25 cellular contexts compared by ENCODE assay signal in genomic region chr1:68570859-68571258, GRCh38.
DNase-seq lines count a peak whose midpoint lies in the region; ATAC-seq, FAIRE-seq and TF ChIP-seq lines count a peak whose summit lies in the region.
"Had no signal": no experiment of that assay in that cellular context is flagged by ENCODE, and none has a peak within 500 bp of the region (broad histone marks: within the 10 kb centered on the region; RNA-seq: fewer than 3 reads in every experiment).

No MANE protein-coding gene starts in this region.

- H3K27ac Mint-ChIP-seq in nephron (peak overlapping the region in 1 of 3 experiments; percentile 37), T-helper 17 cell (no peak overlapping the region)
- H3K27ac Mint-ChIP-seq: activated CD4-positive, alpha-beta memory T cell treated with anti-CD3 and anti-CD28 coated beads, Interleukin-2, amount 10 ng/mL, durations not matched to agents 7 days and 5 days; stimulated activated naive B cell treated with anti-CD40 and anti-IgM and Interleukin-4, amounts not matched to agents 10 μg/mL and 1 μg/mL and 100 μg/mL, for 72 hours; WTC11 had no signal

- H3K4me1 ChIP-seq in upper lobe of left lung: no peaks in the 10 kb centered on the region
- H3K4me1 ChIP-seq: BE2C, SJCRH30 had no signal

- no peaks in the 10 kb centered on the region for H3K36me3 ChIP-seq in upper lobe of left lung
- H3K36me3 ChIP-seq: BE2C, ovary, sigmoid colon, SJCRH30, tibial artery had no signal

- no peak overlapping the region for H3K4me3 ChIP-seq in dorsolateral prefrontal cortex
- H3K4me3 ChIP-seq in upper lobe of left lung: no peak overlapping the region
- H3K4me3 ChIP-seq: ovary, sigmoid colon, SJCRH30, tibial artery had no signal

- DNase-seq in NCI-H446 treated with DMSO at 0.1 percent for 48 hours (lab: John Stamatoyannopoulos, UW) (peak; percentile 72), dorsolateral prefrontal cortex (no peak), upper lobe of left lung (no peak), T-helper 17 cell (no peak)
- no peak for DNase-seq in activated T-cell treated with anti-CD3 and anti-CD28 coated beads, Interleukin-2, amount 50 U/mL, for 4 hours
- DNase-seq: activated CD4-positive, alpha-beta memory T cell treated with anti-CD3 and anti-CD28 coated beads, Interleukin-2, amount 10 ng/mL, durations not matched to agents 7 days and 5 days; activated naive CD4-positive, alpha-beta T cell treated with Interleukin-2 at 50 U/mL for 16 hours; activated T-cell treated with anti-CD3 and anti-CD28 coated beads, Interleukin-2, amount 50 U/mL, for 1 hour; BE2C; cortex of kidney; KG1; left ventricle myocardium superior; NCI-H1092; NCI-H526 treated with DMSO at 0.1 percent for 48 hours; ovary; sigmoid colon; SJCRH30; stimulated activated naive B cell treated with anti-CD40 and anti-IgM and Interleukin-4, amounts not matched to agents 10 μg/mL and 1 μg/mL and 100 μg/mL, for 72 hours; tibial artery had no signal

- H3K27me3 ChIP-seq in dorsolateral prefrontal cortex (peaks cover 0 to 2% (median 0%) of the 10 kb centered on the region in 45 donors), upper lobe of left lung (no peaks in the 10 kb centered on the region)
- H3K27me3 ChIP-seq: BE2C, ovary, sigmoid colon, tibial artery had no signal

- no peak for ATAC-seq in upper lobe of left lung (ENCODE audit: low FRiP score in 2 of 2)
- no peak for ATAC-seq in activated T-cell treated with anti-CD3 and anti-CD28 coated beads, Interleukin-2, amount 50 U/mL, for 4 hours
- ATAC-seq in T-helper 17 cell: no peak
- ATAC-seq: left ventricle myocardium superior; stimulated activated naive B cell treated with anti-CD40 and anti-IgM and Interleukin-4, amounts not matched to agents 10 μg/mL and 1 μg/mL and 100 μg/mL, for 72 hours; WTC11 had no signal

- H3K27me3 Mint-ChIP-seq in nephron (ENCODE audit: low read depth) (no peaks in the 10 kb centered on the region), T-helper 17 cell (peaks cover 5% of the 10 kb centered on the region)
- H3K27me3 Mint-ChIP-seq in activated T-cell treated with anti-CD3 and anti-CD28 coated beads, Interleukin-2, amount 50 U/mL, for 4 hours (ENCODE audit: low read depth): no peaks in the 10 kb centered on the region
- H3K27me3 Mint-ChIP-seq: activated CD4-positive, alpha-beta memory T cell treated with anti-CD3 and anti-CD28 coated beads, Interleukin-2, amount 10 ng/mL, durations not matched to agents 7 days and 5 days; stimulated activated naive B cell treated with anti-CD40 and anti-IgM and Interleukin-4, amounts not matched to agents 10 μg/mL and 1 μg/mL and 100 μg/mL, for 72 hours had no signal

- intact Hi-C loops in dorsolateral prefrontal cortex (cut with DNase I): loop anchor here in 1 of 2 donors (5.0 kb wide), 1 partner anchor 996 kb away; the partner anchor contains the start of gene LRRC7

- H3K9me3 ChIP-seq in upper lobe of left lung (no peaks in the 10 kb centered on the region), T-helper 17 cell (ENCODE audit: control insufficient read depth, low read length, poor library complexity, severe bottlenecking) (no peaks in the 10 kb centered on the region)
- H3K9me3 ChIP-seq: BE2C, ovary, sigmoid colon, SJCRH30, tibial artery had no signal

- peaks cover 2% of the 10 kb centered on the region for H3K9me3 Mint-ChIP-seq in nephron
- peaks cover 3% of the 10 kb centered on the region for H3K9me3 Mint-ChIP-seq in activated T-cell treated with anti-CD3 and anti-CD28 coated beads, Interleukin-2, amount 50 U/mL, for 4 hours
- H3K9me3 Mint-ChIP-seq: activated CD4-positive, alpha-beta memory T cell treated with anti-CD3 and anti-CD28 coated beads, Interleukin-2, amount 10 ng/mL, durations not matched to agents 7 days and 5 days; stimulated activated naive B cell treated with anti-CD40 and anti-IgM and Interleukin-4, amounts not matched to agents 10 μg/mL and 1 μg/mL and 100 μg/mL, for 72 hours; WTC11 had no signal

- no peak for TF ChIP-seq EP300 in upper lobe of left lung (IDR thresholded peaks at IDR 0.05)

- H3K4me3 Mint-ChIP-seq in nephron (no peak overlapping the region), T-helper 17 cell (no peak overlapping the region)
- no peak overlapping the region for H3K4me3 Mint-ChIP-seq in activated T-cell treated with anti-CD3 and anti-CD28 coated beads, Interleukin-2, amount 50 U/mL, for 4 hours
- H3K4me3 Mint-ChIP-seq: activated CD4-positive, alpha-beta memory T cell treated with anti-CD3 and anti-CD28 coated beads, Interleukin-2, amount 10 ng/mL, durations not matched to agents 7 days and 5 days; stimulated activated naive B cell treated with anti-CD40 and anti-IgM and Interleukin-4, amounts not matched to agents 10 μg/mL and 1 μg/mL and 100 μg/mL, for 72 hours; WTC11 had no signal

- TF ChIP-seq CTCF in dorsolateral prefrontal cortex (IDR thresholded peaks at IDR 0.05 in 54 of 56, conservative IDR thresholded peaks at IDR 0.05 in 2 of 56; ENCODE audit: low read depth in 1 of 56, partially characterized antibody in 56 of 56) (peak in 39 of 56 donors; percentile 14 to 50 (median 30)), nephron (IDR thresholded peaks at IDR 0.05; ENCODE audit: unreplicated experiment in 3 of 3) (peak in 2 of 3 experiments; percentile 12 to 19), upper lobe of left lung (IDR thresholded peaks at IDR 0.05) (no peak)

- no peak for TF ChIP-seq POLR2A in upper lobe of left lung (IDR thresholded peaks at IDR 0.05)

- H3K36me3 Mint-ChIP-seq in nephron (ENCODE audit: low read depth) (no peaks in the 10 kb centered on the region), T-helper 17 cell (ENCODE audit: low read depth) (no peaks in the 10 kb centered on the region)
- H3K36me3 Mint-ChIP-seq in activated T-cell treated with anti-CD3 and anti-CD28 coated beads, Interleukin-2, amount 50 U/mL, for 4 hours (ENCODE audit: insufficient read depth): no peaks in the 10 kb centered on the region
- H3K36me3 Mint-ChIP-seq: stimulated activated naive B cell treated with anti-CD40 and anti-IgM and Interleukin-4, amounts not matched to agents 10 μg/mL and 1 μg/mL and 100 μg/mL, for 72 hours; WTC11 had no signal

- H3K27ac ChIP-seq in dorsolateral prefrontal cortex: peak overlapping the region in 41 of 59 donors; percentile 1 to 91 (median 71)
- H3K27ac ChIP-seq in upper lobe of left lung: no peak overlapping the region
- H3K27ac ChIP-seq: epithelial cell of prostate, ovary, sigmoid colon, SJCRH30 had no signal

- H3K4me1 Mint-ChIP-seq in nephron (no peaks in the 10 kb centered on the region), T-helper 17 cell (no peaks in the 10 kb centered on the region)
- H3K4me1 Mint-ChIP-seq in activated T-cell treated with anti-CD3 and anti-CD28 coated beads, Interleukin-2, amount 50 U/mL, for 4 hours (ENCODE audit: low read depth): no peaks in the 10 kb centered on the region
- H3K4me1 Mint-ChIP-seq: activated CD4-positive, alpha-beta memory T cell treated with anti-CD3 and anti-CD28 coated beads, Interleukin-2, amount 10 ng/mL, durations not matched to agents 7 days and 5 days; stimulated activated naive B cell treated with anti-CD40 and anti-IgM and Interleukin-4, amounts not matched to agents 10 μg/mL and 1 μg/mL and 100 μg/mL, for 72 hours had no signal

- peak; percentile 87 for FAIRE-seq in G401.6 (lab: Jason Lieb, UNC)
- FAIRE-seq: astrocyte, H1 had no signal

- WGBS in upper lobe of left lung, 2 donors: 37 to 41% methylated on average over 3 of the region's 3 CpGs

Comparison
In these comparisons a context has a peak if more than half of its experiments do, and no peak if none do; other contexts are left out.
1. H3K27ac ChIP-seq: peak in dorsolateral prefrontal cortex (41 of 59); none in upper lobe of left lung (0 of 4).
2. CTCF ChIP-seq: peak in dorsolateral prefrontal cortex (39 of 56) and nephron (2 of 3); none in upper lobe of left lung (0 of 6).